In genomic region chr17:75009139-75009724, GRCh38 we compare ENCODE assay signal across 1 cellular context.
TF ChIP-seq lines count a peak whose summit lies in the region.

No MANE protein-coding gene starts in this region.

TF ChIP-seq in WTC11, 78 proteins besides CTCF, POLR2A, EP300 and RAD21 (continued from another document):
- TF ChIP-seq ZNF532 (CRISPR knock-in tag; IDR thresholded peaks at IDR 0.05; ENCODE audit: borderline replicate concordance): no peak
- TF ChIP-seq MXD4 (CRISPR knock-in tag; IDR thresholded peaks at IDR 0.05; ENCODE audit: borderline replicate concordance): no peak
- TF ChIP-seq MAX (CRISPR knock-in tag; IDR thresholded peaks at IDR 0.05): no peak
- TF ChIP-seq ZNF138 (CRISPR knock-in tag; conservative IDR thresholded peaks at IDR 0.05): no peak
